Comparison of ENCODE assay signal across 24 cellular contexts in genomic region chr9:20784196-20784595, GRCh38.
"Had no signal": no experiment of that assay in that cellular context is flagged by ENCODE, and none has a peak within 500 bp of the region (broad histone marks: within the 10 kb centered on the region; RNA-seq: fewer than 3 reads in every experiment).

No MANE protein-coding gene starts in this region.

- H3K4me1 Mint-ChIP-seq: memory B cell, naive B cell had no signal

- H3K4me3 Mint-ChIP-seq: memory B cell; mesothelial cell of epicardium; naive B cell; natural killer cell treated with Interleukin-12 subunit alpha and Interleukin-12 subunit beta and Interleukin-15 and Interleukin-18, amount 100 ng/mL, for 72 hours; neural progenitor cell had no signal

- H3K9me3 Mint-ChIP-seq: memory B cell; mesothelial cell of epicardium; naive B cell; natural killer cell treated with Interleukin-12 subunit alpha and Interleukin-12 subunit beta and Interleukin-15 and Interleukin-18, amount 100 ng/mL, for 72 hours; neural progenitor cell had no signal

- H3K27ac Mint-ChIP-seq: memory B cell; natural killer cell treated with Interleukin-12 subunit alpha and Interleukin-12 subunit beta and Interleukin-15 and Interleukin-18, amount 100 ng/mL, for 72 hours; neural progenitor cell; progenitor cell of endocrine pancreas had no signal

- H3K27ac ChIP-seq: dorsolateral prefrontal cortex, esophagus squamous epithelium, neural progenitor cell, parathyroid adenoma, stomach, testis, tibial nerve, upper lobe of left lung had no signal

- H3K4me1 ChIP-seq: esophagus squamous epithelium, parathyroid adenoma, stomach, testis, tibial nerve, upper lobe of left lung had no signal

- DNase-seq: dorsolateral prefrontal cortex; effector CD4-positive, alpha-beta T cell; erythroblast; esophagus squamous epithelium; kidney; mucosa of descending colon; naive B cell; stimulated activated CD4-positive, alpha-beta T cell treated with anti-CD3 and anti-CD28 coated beads, Interleukin-12 subunit alpha, Interleukin-12 subunit beta, amount 100 ng/mL, for 4 hours; stimulated activated CD4-positive, alpha-beta T cell treated with anti-CD3 and anti-CD28 coated beads, Interleukin-1b, Interleukin-23, amount 100 ng/mL, for 48 hours; stimulated activated CD4-positive, alpha-beta T cell treated with anti-CD3 and anti-CD28 coated beads, Interleukin-4, amount 100 ng/mL, for 1 hour; stimulated activated CD8-positive, alpha-beta memory T cell treated with anti-CD3 and anti-CD28 coated beads, Interleukin-4, amount 100 ng/mL, for 48 hours; stimulated activated naive CD4-positive, alpha-beta T cell; stomach; testis; upper lobe of left lung had no signal

- H3K27me3 Mint-ChIP-seq: memory B cell; naive B cell; natural killer cell treated with Interleukin-12 subunit alpha and Interleukin-12 subunit beta and Interleukin-15 and Interleukin-18, amount 100 ng/mL, for 72 hours; progenitor cell of endocrine pancreas had no signal

- H3K27me3 ChIP-seq: dorsolateral prefrontal cortex, esophagus squamous epithelium, neural progenitor cell, stomach, testis, tibial nerve, upper lobe of left lung had no signal

- ATAC-seq: left lobe of liver, mucosa of descending colon, sciatic nerve had no signal
